In the genomic region with DNA sequence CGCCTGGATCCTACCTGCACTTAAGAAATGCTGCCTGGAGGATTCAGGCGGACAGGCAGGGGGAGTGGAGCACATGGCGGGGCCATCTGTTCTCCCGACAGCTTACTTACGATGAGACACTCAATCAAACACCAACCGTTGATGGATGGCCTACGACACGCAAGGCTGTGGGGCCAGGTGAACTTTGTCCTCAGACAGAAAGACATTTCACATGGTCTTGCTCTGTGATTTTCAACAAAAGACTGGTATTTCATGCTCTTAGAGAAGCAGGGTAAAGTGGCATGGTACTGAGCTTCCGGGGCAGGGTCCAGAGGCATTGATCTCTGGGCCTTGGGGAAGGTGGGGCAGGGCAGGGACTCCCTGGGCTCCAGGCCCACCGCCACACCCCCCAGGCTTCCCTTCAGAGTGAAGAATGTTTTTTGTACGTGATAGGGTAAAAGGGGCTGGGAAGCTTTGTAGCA, we compare ENCODE assay signal across 16 cellular contexts. TPM values are rescaled to one million over a fixed set of nuclear protein-coding genes. Genes with fewer than 3 reads are reported as not detected.
"Had no signal": no experiment of that assay in that cellular context is flagged by ENCODE, and none has a peak within 500 bp of the region (broad histone marks: within the 10 kb centered on the region; RNA-seq: fewer than 3 reads in every experiment).

No MANE protein-coding gene starts in this region.

- H3K4me1 ChIP-seq: breast epithelium, psoas muscle had no signal

- H3K9me3 ChIP-seq: breast epithelium, esophagus squamous epithelium, psoas muscle, tibial artery had no signal

- H3K27ac ChIP-seq: breast epithelium, esophagus squamous epithelium, psoas muscle, tibial artery had no signal

- DNase-seq: activated CD4-positive, alpha-beta T cell treated with anti-CD3 and anti-CD28 coated beads, Interleukin-2, amount 10 ng/mL, durations not matched to agents 24 days and 14 days; activated naive CD8-positive, alpha-beta T cell treated with anti-CD3 and anti-CD28 coated beads, Interleukin-2, amount 10 ng/mL, durations not matched to agents 7 days and 5 days; activated T-cell treated with anti-CD3 and anti-CD28 coated beads, Interleukin-2, amount 50 U/mL, for 48 hours; anterior cingulate cortex; esophagus squamous epithelium; foreskin fibroblast; mammary epithelial cell; natural killer cell; nucleus accumbens; psoas muscle; stimulated activated CD4-positive, alpha-beta T cell treated with anti-CD3 and anti-CD28 coated beads, Interleukin-4, amount 100 ng/mL, for 1 hour; stimulated activated CD8-positive, alpha-beta memory T cell treated with anti-CD3 and anti-CD28 coated beads, Interleukin-4, amount 100 ng/mL, for 48 hours; stimulated activated naive CD8-positive, alpha-beta T cell treated with anti-CD3 and anti-CD28 coated beads, Interleukin-15, amount 100 ng/mL, for 72 hours had no signal

- H3K4me3 ChIP-seq: breast epithelium, esophagus squamous epithelium, psoas muscle, tibial artery had no signal

- H3K36me3 ChIP-seq: breast epithelium, esophagus squamous epithelium, tibial artery had no signal

RNA-seq across cellular contexts. Expression of gene OLFM1, which starts 9.1 kb away (rescaled TPM):
- total RNA-seq: activated B cell treated with CpG ODN at 0.5 μM for 24 hours; activated naive CD8-positive, alpha-beta T cell treated with anti-CD3 and anti-CD28 coated beads, Interleukin-2, amount 10 ng/mL, durations not matched to agents 7 days and 5 days had no signal
